ENCODE assay signal across 10 cellular contexts in genomic region chr1:205258313-205259176, GRCh38. TPM values are rescaled to one million over a fixed set of nuclear protein-coding genes. Genes with fewer than 3 reads are reported as not detected.
DNase-seq lines count a peak whose midpoint lies in the region; ATAC-seq and TF ChIP-seq lines count a peak whose summit lies in the region.
"Had no signal": no experiment of that assay in that cellular context is flagged by ENCODE, and none has a peak within 500 bp of the region (broad histone marks: within the 10 kb centered on the region; RNA-seq: fewer than 3 reads in every experiment).

No MANE protein-coding gene starts in this region.

- H2AFZ ChIP-seq in H9 (ENCODE audit: low read length), result no peak overlapping the region
- peak overlapping the region; percentile 54; the same call in 1 of the 2 replicates for H2AFZ ChIP-seq in SK-N-SH (ENCODE audit: low read depth)
- peak overlapping the region; percentile 69 for H2AFZ ChIP-seq in smooth muscle cell (ENCODE audit: low read depth)

- H3K27ac ChIP-seq in H9 (ENCODE audit: insufficient read length, low read depth, low read length) (no peak overlapping the region), SK-N-SH (ENCODE audit: low read depth in 2 of 2, low read length in 1 of 2) (peak overlapping the region; percentile 35 to 64; a peak in 3 of 4 replicates), smooth muscle cell (ENCODE audit: low read depth) (peak overlapping the region; percentile 98)
- H3K27ac ChIP-seq: body of pancreas had no signal

- H3K4me2 ChIP-seq in H9 (ENCODE audit: insufficient read depth, insufficient read length, low read length) (no peak overlapping the region), SK-N-SH (peak overlapping the region; percentile 36; the same call in 1 of the 2 replicates), smooth muscle cell (peak overlapping the region; percentile 55)

- H3K14ac ChIP-seq in H9 (ENCODE audit: insufficient read depth, low read length), result no peak overlapping the region

- no peaks in the 10 kb centered on the region for H4K20me1 ChIP-seq in H9 (ENCODE audit: control insufficient read depth, insufficient read depth, insufficient read length)
- no peaks in the 10 kb centered on the region for H4K20me1 ChIP-seq in SK-N-SH (ENCODE audit: insufficient read depth)
- no peaks in the 10 kb centered on the region for H4K20me1 ChIP-seq in smooth muscle cell (ENCODE audit: low read depth)

- peaks cover 8% of the 10 kb centered on the region for H3K4me1 ChIP-seq in H9 (ENCODE audit: insufficient read depth, low read length)
- peaks cover 20 to 34% of the 10 kb centered on the region in 2 experiments; a peak in 3 of 4 replicates for H3K4me1 ChIP-seq in SK-N-SH (ENCODE audit: control insufficient read depth in 1 of 2, insufficient read depth in 2 of 2, low read depth in 1 of 2, low read length in 1 of 2)
- peaks cover 30% of the 10 kb centered on the region for H3K4me1 ChIP-seq in smooth muscle cell (ENCODE audit: low read depth)
- H3K4me1 ChIP-seq: body of pancreas had no signal

- no peak overlapping the region for H4K8ac ChIP-seq in H9 (replicated peaks; ENCODE audit: insufficient read length, low read depth, low read length)

- H3K27ac Mint-ChIP-seq in H9 (peak overlapping the region in 2 of 3 experiments; percentile 87 to 88; a peak in 2 of 7 replicates), T-cell (no peak overlapping the region)
- H3K27ac Mint-ChIP-seq: activated B cell treated with CpG ODN at 0.5 μM for 24 hours had no signal

- peaks cover 11% of the 10 kb centered on the region for H3F3A ChIP-seq in SK-N-SH (replicated peaks; ENCODE audit: insufficient read depth)
- H3F3A ChIP-seq in smooth muscle cell (ENCODE audit: low read depth), result peaks cover 6% of the 10 kb centered on the region

- CTCF ChIA-PET in SK-N-SH (lab: Yijun Ruan, JAX) (interaction anchor here (1.1 to 38.3 kb wide), 10 partner anchors 14 to 399 kb away, joined by 3 to 1368 read pairs (median 52); partner anchors contain the start of genes NUAK2 and TMCC2), T-cell (lab: Charles Lee) (interaction anchor here (0.6 to 1.5 kb wide), 5 partner anchors 14 to 451 kb away, joined by 3 to 4 read pairs (median 3); no protein-coding TSS in a partner anchor)

- TF ChIP-seq CTCF in H9 (conservative IDR thresholded peaks at IDR 0.05) (no peak), SK-N-SH (IDR thresholded peaks at IDR 0.05) (no peak), smooth muscle cell (IDR thresholded peaks at IDR 0.05; ENCODE audit: borderline replicate concordance, insufficient read depth, poor library complexity, severe bottlenecking) (no peak)

- H2BK20ac ChIP-seq in H9 (ENCODE audit: low read depth, low read length, poor library complexity, severe bottlenecking), result no peak overlapping the region

- H3K4me3 ChIP-seq in SK-N-SH (ENCODE audit: low read depth in 2 of 2, low read length in 1 of 2) (no peak overlapping the region), smooth muscle cell (no peak overlapping the region)
- H3K4me3 ChIP-seq: body of pancreas, left lung had no signal

- ATAC-seq in HG03565 (IDR thresholded peaks at IDR 0.05; ENCODE audit: unreplicated experiment) (no peak), GM18519 (IDR thresholded peaks at IDR 0.05; ENCODE audit: low FRiP score, unreplicated experiment) (no peak), T-cell (replicated peaks in 1 of 4) (no peak)
- ATAC-seq: body of pancreas, left lung had no signal

- POLR2A ChIA-PET in SK-N-SH (lab: Yijun Ruan, JAX), result no interaction called here
- POLR2A ChIA-PET in T-cell (lab: Charles Lee), result interaction anchor here in 1 of 2 donors (0.7 kb wide), 1 partner anchor 78 kb away, joined by 3 read pairs; no protein-coding TSS in a partner anchor

- no peak overlapping the region for H4K91ac ChIP-seq in H9 (ENCODE audit: insufficient read length, low read depth, low read length)

- no peaks in the 10 kb centered on the region for H3K36me3 Mint-ChIP-seq in H9 (ENCODE audit: insufficient read depth in 1 of 3, low read depth in 3 of 3)
- no peaks in the 10 kb centered on the region for H3K36me3 Mint-ChIP-seq in T-cell

- H2BK120ac ChIP-seq in H9 (ENCODE audit: low read depth, low read length, poor library complexity, severe bottlenecking), result no peak overlapping the region

- H3K79me1 ChIP-seq in H9 (ENCODE audit: insufficient read depth, low read depth, low read length, poor library complexity, severe bottlenecking), result no peaks in the 10 kb centered on the region

- no peaks in the 10 kb centered on the region for H3K9me3 Mint-ChIP-seq in H9
- H3K9me3 Mint-ChIP-seq in T-cell, result no peaks in the 10 kb centered on the region
- H3K9me3 Mint-ChIP-seq: activated B cell treated with CpG ODN at 0.5 μM for 24 hours had no signal

- H2BK5ac ChIP-seq in H9 (ENCODE audit: insufficient read length, low read length), result no peak overlapping the region

- no peak overlapping the region for H3K4ac ChIP-seq in H9 (ENCODE audit: low read depth, low read length)

- DNase-seq in H9, result no peak
- no peak for DNase-seq in SK-N-SH
- DNase-seq in foreskin melanocyte, result peak; percentile 93
- peak; percentile 10 for DNase-seq in smooth muscle cell (lab: John Stamatoyannopoulos, UW; ENCODE audit: unreplicated experiment)
- no peak for DNase-seq in T-cell
- DNase-seq: activated B cell treated with CpG ODN at 0.5 μM for 24 hours, body of pancreas, left lung had no signal

- H2BK15ac ChIP-seq in H9 (ENCODE audit: low read depth, low read length), result no peak overlapping the region

- H3K56ac ChIP-seq in H9 (ENCODE audit: insufficient read length, low read depth, low read length), result no peak overlapping the region

- H3K4me3 Mint-ChIP-seq in H9, result no peak overlapping the region; a peak in 1 of 5 replicates
- no peak overlapping the region for H3K4me3 Mint-ChIP-seq in T-cell
- H3K4me3 Mint-ChIP-seq: activated B cell treated with CpG ODN at 0.5 μM for 24 hours had no signal

- TF ChIP-seq EP300 in SK-N-SH (IDR thresholded peaks at IDR 0.05; ENCODE audit: borderline replicate concordance in 1 of 2, low read depth in 1 of 2, low read length in 1 of 2), result no peak

- H3K23ac ChIP-seq in H9 (ENCODE audit: insufficient read length, low read depth, low read length), result no peak overlapping the region

- H2AK5ac ChIP-seq in H9 (ENCODE audit: insufficient read length, low read length), result no peak overlapping the region

- H3K9me2 ChIP-seq in SK-N-SH, result no peaks in the 10 kb centered on the region

- no peak overlapping the region for H2BK12ac ChIP-seq in H9 (ENCODE audit: insufficient read length, low read depth, low read length)

- H4K5ac ChIP-seq in H9 (ENCODE audit: insufficient read length, low read depth, low read length), result no peak overlapping the region

- no CpG with 5 or more reads among the region's 13 CpGs for WGBS in H9 (ENCODE audit: extremely low coverage, insufficient read length, low lambda C conversion rate)
- 79% methylated on average over 11 of the region's 13 CpGs for WGBS in SK-N-SH (ENCODE audit: low lambda C conversion rate)
- WGBS in smooth muscle cell (ENCODE audit: low lambda C conversion rate), result 42% methylated on average over 13 of the region's 13 CpGs

- H3K9me3 ChIP-seq in H9 (ENCODE audit: control insufficient read depth, low read depth, low read length) (no peaks in the 10 kb centered on the region), SK-N-SH (no peaks in the 10 kb centered on the region), smooth muscle cell (replicated peaks; ENCODE audit: low read depth) (no peaks in the 10 kb centered on the region)
- H3K9me3 ChIP-seq: body of pancreas, left lung had no signal

- H3K9ac ChIP-seq in H9 (ENCODE audit: extremely low read depth, insufficient read length, low read length) (no peak overlapping the region), SK-N-SH (peak overlapping the region; percentile 20; the same call in 1 of the 2 replicates), smooth muscle cell (ENCODE audit: low read depth) (peak overlapping the region; percentile 88)

- H3K27me3 ChIP-seq in H9 (ENCODE audit: insufficient read depth, low read length) (no peaks in the 10 kb centered on the region), SK-N-SH (ENCODE audit: insufficient read depth) (no peaks in the 10 kb centered on the region), smooth muscle cell (ENCODE audit: low read depth) (no peaks in the 10 kb centered on the region)
- H3K27me3 ChIP-seq: body of pancreas, left lung had no signal

- H3K27me3 Mint-ChIP-seq in H9 (ENCODE audit: low read depth) (no peaks in the 10 kb centered on the region; the same call in 1 of the 2 replicates), T-cell (peaks cover 0 to 3% of the 10 kb centered on the region in 2 donors)

- H3K36me3 ChIP-seq in SK-N-SH (replicated peaks in 1 of 2; ENCODE audit: control insufficient read depth in 1 of 2, insufficient read depth in 2 of 2, low read length in 1 of 2) (no peaks in the 10 kb centered on the region), smooth muscle cell (ENCODE audit: low read depth) (no peaks in the 10 kb centered on the region)
- H3K36me3 ChIP-seq: left lung had no signal

- H3K23me2 ChIP-seq in H9 (ENCODE audit: insufficient read length, low read depth, low read length, poor library complexity, severe bottlenecking), result no peaks in the 10 kb centered on the region

- no peak for TF ChIP-seq RAD21 in SK-N-SH (IDR thresholded peaks at IDR 0.05; ENCODE audit: low read length)

- H3K4me1 Mint-ChIP-seq in H9, result peaks cover 43% of the 10 kb centered on the region in 2 experiments
- H3K4me1 Mint-ChIP-seq in T-cell, result peaks cover 4 to 7% (median 6%) of the 10 kb centered on the region in 3 donors

- no peak overlapping the region for H3T11ph ChIP-seq in H9 (ENCODE audit: low read length)

- H3K79me2 ChIP-seq in H9 (ENCODE audit: insufficient read depth, low read length) (no peaks in the 10 kb centered on the region), SK-N-SH (ENCODE audit: insufficient read depth) (no peaks in the 10 kb centered on the region), smooth muscle cell (ENCODE audit: low read depth) (no peaks in the 10 kb centered on the region)

- no peak overlapping the region for H3K18ac ChIP-seq in H9 (ENCODE audit: insufficient read length, low read depth, low read length)

TF ChIP-seq in SK-N-SH, 30 proteins besides CTCF, POLR2A, EP300 and RAD21 (continues in another document):
- TF ChIP-seq ELF1 (IDR thresholded peaks at IDR 0.05) (no peak), FOXJ3 (CRISPR knock-in tag; IDR thresholded peaks at IDR 0.05) (no peak), GABPA (IDR thresholded peaks at IDR 0.05; ENCODE audit: low read depth) (no peak), FOXM1 (IDR thresholded peaks at IDR 0.05; ENCODE audit: low read depth) (no peak)

RNA-seq across cellular contexts. Expression of gene TMCC2, which starts 30.8 kb away (rescaled TPM):
- total RNA-seq in H9 (2021), result 11.3 and 11.7 TPM in 2 replicates
- 5.3 and 6.0 TPM in 2 replicates for polyA plus RNA-seq in SK-N-SH (2012; rRNA removed)
- polyA plus RNA-seq in SK-N-SH (2012; cell fraction: cytosol; rRNA removed), result 3.0 and 4.9 TPM in 2 replicates
- polyA plus RNA-seq in SK-N-SH (2012; cell fraction: nucleus; rRNA removed), result 5.9 and 6.8 TPM in 2 replicates
- total RNA-seq in smooth muscle cell, result 2.1 and 3.3 TPM in 2 replicates
- 2.4 and 5.6 TPM in 2 replicates for polyA plus RNA-seq in smooth muscle cell
- 1 to 10 TPM; 1.0 to 3.3 (median 1.8) TPM for total RNA-seq in T-cell

RNA-seq across cellular contexts. Expression of gene DSTYK, which starts 47.0 kb away (rescaled TPM):
- total RNA-seq in H9 (2021) (7.7 and 8.5 TPM in 2 replicates), smooth muscle cell (8.7 and 12.1 TPM in 2 replicates), T-cell (10 to 100 TPM; 13.8 to 15.7 (median 14.7) TPM)
- polyA plus RNA-seq in SK-N-SH (2012; rRNA removed) (4.4 and 6.4 TPM in 2 replicates), smooth muscle cell (6.9 TPM in 2 replicates)
- polyA plus RNA-seq in SK-N-SH (2012; cell fraction: cytosol; rRNA removed), result 6.1 TPM in 2 replicates
- polyA plus RNA-seq in SK-N-SH (2012; cell fraction: nucleus; rRNA removed), result 3.4 and 4.5 TPM in 2 replicates

Comparison
In these comparisons a context has a peak if more than half of its experiments do, and no peak if none do; other contexts are left out.
1. DNase-seq: peak in foreskin melanocyte (single experiment) and smooth muscle cell (single experiment); none in H9 (single experiment), SK-N-SH (single experiment) and T-cell (0 of 34).
2. H3K27ac Mint-ChIP-seq: peak in H9 (2 of 3); none in T-cell (0 of 2).